1 cellular context compared by ENCODE assay signal in the genomic region with DNA sequence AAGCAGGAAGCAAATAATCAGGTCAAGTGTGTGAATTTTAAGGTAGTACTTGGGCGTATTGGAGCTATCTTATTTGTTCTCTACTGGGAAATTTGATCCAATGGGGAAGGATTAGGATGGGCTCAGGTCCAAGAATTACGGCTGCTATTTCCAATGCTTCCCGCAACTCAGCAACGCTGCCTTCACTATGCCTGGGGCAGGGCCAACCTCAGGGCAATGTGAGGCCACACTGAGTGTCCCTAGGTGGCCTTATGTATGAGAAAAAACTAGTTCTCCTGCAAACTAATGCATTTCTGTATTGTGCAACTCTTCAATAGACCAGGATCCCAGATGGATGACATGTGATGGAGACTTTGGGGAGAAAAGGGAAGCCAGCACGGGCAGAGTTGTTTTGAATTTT.
TF ChIP-seq lines count a peak whose summit lies in the region.

No MANE protein-coding gene starts in this region.

TF ChIP-seq in SK-N-SH treated with all-trans-retinoic acid at 6 μM for 48 hours, 23 proteins besides CTCF, POLR2A, EP300 and RAD21 (continued from another document):
- no peak for TF ChIP-seq ARNTL (CRISPR knock-in tag; IDR thresholded peaks at IDR 0.05; ENCODE audit: borderline replicate concordance, low read depth)
